Comparison of ENCODE assay signal across 8 cellular contexts in genomic region chr17:39401412-39402278, GRCh38. TPM values are rescaled to one million over a fixed set of nuclear protein-coding genes. Genes with fewer than 3 reads are reported as not detected.
A peak's percentile ranks its signal among the peaks of the same experiment; 100 is the strongest.
DNase-seq lines count a peak whose midpoint lies in the region; ATAC-seq and TF ChIP-seq lines count a peak whose summit lies in the region.

Gene FBXL20 (minus strand): TSS chr17:39401626. CDS start chr17:39401402, 224 bp downstream.

- H3K4me3 ChIP-seq in suprapubic skin: peak within 1 kb of the TSS; percentile 93

- H3K36me3 ChIP-seq in suprapubic skin: peaks cover 9% of the 10 kb centered on the region

- ATAC-seq in HG02571 (IDR thresholded peaks at IDR 0.05; ENCODE audit: unreplicated experiment) (peak; percentile 51), omental fat pad (ENCODE audit: low FRiP score) (peak; percentile 87)
- ATAC-seq in activated naive CD4-positive, alpha-beta T cell treated with anti-CD3 and anti-CD28 coated beads, Interleukin-2, amount 50 U/mL, for 72 hours: peak; percentile 62 to 69

- WGBS in suprapubic skin: 1% methylated on average over 11 of the region's 91 CpGs

- no peak for TF ChIP-seq EP300 in suprapubic skin (IDR thresholded peaks at IDR 0.05)

- DNase-seq in GM04504 (ENCODE audit: low read depth): peak; percentile 81
- peak; percentile 81 for DNase-seq in NCI-H1092 treated with DMSO at 0.1 percent for 48 hours (lab: John Stamatoyannopoulos, UW)
- DNase-seq in SKM-1 treated with dmso at 0.1 percent for 144 hours (lab: John Stamatoyannopoulos, UW; ENCODE audit: unreplicated experiment): peak; percentile 82
- peak; percentile 79 to 90 for DNase-seq in activated naive CD4-positive, alpha-beta T cell treated with anti-CD3 and anti-CD28 coated beads, Interleukin-2, amount 50 U/mL, for 72 hours (ENCODE audit: low spot score in 2 of 2)
- peak; percentile 91 for DNase-seq in glomerular visceral epithelial cell (ENCODE audit: extremely low spot score)
- DNase-seq in omental fat pad (ENCODE audit: low spot score): peak; percentile 92
- DNase-seq in suprapubic skin (ENCODE audit: low spot score in 2 of 2): peak; percentile 94

- no peaks in the 10 kb centered on the region for H3K9me3 Mint-ChIP-seq in activated naive CD4-positive, alpha-beta T cell treated with anti-CD3 and anti-CD28 coated beads, Interleukin-2, amount 50 U/mL, for 72 hours

- H3K27ac ChIP-seq in suprapubic skin: peak within 1 kb of the TSS; percentile 95

- peaks cover 6 to 8% of the 10 kb centered on the region in 2 donors for H3K36me3 Mint-ChIP-seq in activated naive CD4-positive, alpha-beta T cell treated with anti-CD3 and anti-CD28 coated beads, Interleukin-2, amount 50 U/mL, for 72 hours

- H3K9me3 ChIP-seq in suprapubic skin: no peaks in the 10 kb centered on the region

- H3K27me3 ChIP-seq in suprapubic skin: no peaks in the 10 kb centered on the region

- peak in 1 of 2 donors; percentile 63 for TF ChIP-seq POLR2A in suprapubic skin (IDR thresholded peaks at IDR 0.05)

- no peak for TF ChIP-seq CTCF in omental fat pad (IDR thresholded peaks at IDR 0.05)
- TF ChIP-seq CTCF in suprapubic skin (IDR thresholded peaks at IDR 0.05): no peak

- peak within 1 kb of the TSS; percentile 82 to 96 for H3K27ac Mint-ChIP-seq in activated naive CD4-positive, alpha-beta T cell treated with anti-CD3 and anti-CD28 coated beads, Interleukin-2, amount 50 U/mL, for 72 hours

- peaks cover 27% of the 10 kb centered on the region for H3K4me1 ChIP-seq in suprapubic skin

RNA-seq across cellular contexts. Expression of gene FBXL20, which starts in this region (rescaled TPM):
- 10 to 100 TPM; 19.5 to 21.5 TPM for total RNA-seq in activated naive CD4-positive, alpha-beta T cell treated with anti-CD3 and anti-CD28 coated beads, Interleukin-2, amount 50 U/mL, for 72 hours
- total RNA-seq in omental fat pad: 10 to 100 TPM; 10.4 to 29.6 (median 17.2) TPM
- 10 to 100 TPM; 21.0 to 40.7 (median 26.4) TPM for total RNA-seq in suprapubic skin

Comparison
In these comparisons a context has a peak if more than half of its experiments do, and no peak if none do; other contexts are left out.
1. Peak in every context shown above with its lines: DNase-seq, ATAC-seq, H3K4me3 ChIP-seq and H3K27ac ChIP-seq.